Comparison of ENCODE assay signal across 15 cellular contexts in genomic region chr16:57645691-57646387, GRCh38. TPM values are rescaled to one million over a fixed set of nuclear protein-coding genes. Genes with fewer than 3 reads are reported as not detected.
DNase-seq lines count a peak whose midpoint lies in the region; ATAC-seq, FAIRE-seq and TF ChIP-seq lines count a peak whose summit lies in the region.
"Had no signal": no experiment of that assay in that cellular context is flagged by ENCODE, and none has a peak within 500 bp of the region (broad histone marks: within the 10 kb centered on the region; RNA-seq: fewer than 3 reads in every experiment).

No MANE protein-coding gene starts in this region.

- no peak for FAIRE-seq in A549 (lab: Jason Lieb, UNC)

- no peaks in the 10 kb centered on the region for H3K9me3 Mint-ChIP-seq in natural killer cell
- no peaks in the 10 kb centered on the region for H3K9me3 Mint-ChIP-seq in activated CD4-positive, alpha-beta memory T cell treated with anti-CD3 and anti-CD28 coated beads for 36 hours
- no peaks in the 10 kb centered on the region for H3K9me3 Mint-ChIP-seq in stimulated activated naive CD8-positive, alpha-beta T cell treated with anti-CD3 and anti-CD28 coated beads, Interleukin-15, amount 100 ng/mL, for 72 hours
- H3K9me3 Mint-ChIP-seq: CD4-positive, alpha-beta memory T cell had no signal

- peak overlapping the region; percentile 53 for H2BK120ac ChIP-seq in IMR-90 (ENCODE audit: low read depth, low read length)

- H2BK5ac ChIP-seq in IMR-90 (ENCODE audit: low read depth, low read length, poor library complexity, severe bottlenecking) = no peak overlapping the region

- H3K36me3 ChIP-seq in IMR-90 (ENCODE audit: control insufficient read depth, insufficient read depth, low read length) (no peaks in the 10 kb centered on the region), esophagus (ENCODE audit: control insufficient read depth in 2 of 2, insufficient read depth in 2 of 2, low read length in 1 of 2) (peaks cover 0 to 19% of the 10 kb centered on the region in 2 donors), testis (ENCODE audit: low read depth, missing control alignments) (no peaks in the 10 kb centered on the region)
- H3K36me3 ChIP-seq: HAP-1 had no signal

- intact Hi-C loops in IMR-90 (cut with micrococcal nuclease) = loop anchor here (10.0 kb wide), 1 partner anchor 359 kb away; the partner anchor contains the start of genes USB1 and ZNF319
- intact Hi-C loops in natural killer cell (cut with micrococcal nuclease) = loop anchor here (2.0 to 5.0 kb wide), 2 partner anchors 114 to 165 kb away; no protein-coding TSS in a partner anchor
- intact Hi-C loops in activated CD4-positive, alpha-beta memory T cell treated with anti-CD3 and anti-CD28 coated beads for 36 hours (cut with micrococcal nuclease) = loop anchor here (5.0 kb wide), 1 partner anchor 229 kb away; no protein-coding TSS in a partner anchor
- intact Hi-C loops in testis (cut with DNase I; ENCODE audit: low total_unique reads) = no loop called here

- H4K20me1 ChIP-seq in IMR-90 (ENCODE audit: insufficient read depth, low read length) = no peaks in the 10 kb centered on the region

- H4K8ac ChIP-seq in IMR-90 (ENCODE audit: low read depth in 2 of 2, low read length in 2 of 2) = peak overlapping the region; percentile 49 to 54; a peak in 3 of 4 replicates

- no peak overlapping the region for H3K56ac ChIP-seq in IMR-90 (ENCODE audit: extremely low read depth, insufficient read depth, low read length)

- no peaks in the 10 kb centered on the region for H3K27me3 Mint-ChIP-seq in natural killer cell (ENCODE audit: low read depth in 2 of 2)
- no peaks in the 10 kb centered on the region for H3K27me3 Mint-ChIP-seq in activated CD4-positive, alpha-beta memory T cell treated with anti-CD3 and anti-CD28 coated beads for 36 hours
- H3K27me3 Mint-ChIP-seq in stimulated activated naive CD8-positive, alpha-beta T cell treated with anti-CD3 and anti-CD28 coated beads, Interleukin-15, amount 100 ng/mL, for 72 hours = no peaks in the 10 kb centered on the region
- H3K27me3 Mint-ChIP-seq: CD4-positive, alpha-beta memory T cell had no signal

- H3K27me3 ChIP-seq in IMR-90 (ENCODE audit: control insufficient read depth, insufficient read depth, low read length) (no peaks in the 10 kb centered on the region), esophagus (ENCODE audit: control insufficient read depth in 1 of 2, insufficient read depth in 2 of 2, low read length in 2 of 2) (no peaks in the 10 kb centered on the region), testis (no peaks in the 10 kb centered on the region)

- H3K9me1 ChIP-seq in IMR-90 (ENCODE audit: insufficient read depth, low read length) = peaks cover 19% of the 10 kb centered on the region

- H2BK15ac ChIP-seq in IMR-90 (ENCODE audit: low read depth, low read length) = 0 out of 3 replicates have a peak overlapping the region, but pooled peaks have one; percentile 44

- CTCF ChIA-PET in A549 (lab: Yijun Ruan, JAX) = interaction anchor here (1.1 to 16.2 kb wide), 7 partner anchors 9 to 58 kb away, joined by 4 to 785 read pairs (median 64); partner anchors contain the start of gene ADGRG1
- CTCF ChIA-PET in IMR-90 (lab: Yijun Ruan, JAX) = interaction anchor here (1.1 kb wide), 1 partner anchor 71 kb away, joined by 3 read pairs; no protein-coding TSS in a partner anchor
- CTCF ChIA-PET in activated CD4-positive, alpha-beta memory T cell treated with anti-CD3 and anti-CD28 coated beads for 36 hours (lab: Charles Lee) = interaction anchor here (7.6 to 8.6 kb wide), 2 partner anchors 48 to 70 kb away, joined by 197 to 250 read pairs; no protein-coding TSS in a partner anchor

- H3K4me3 ChIP-seq in A549 (no peak overlapping the region), IMR-90 (ENCODE audit: insufficient read depth, low read depth, low read length) (no peak overlapping the region), esophagus (ENCODE audit: low read depth in 1 of 2, low read length in 2 of 2) (no peak overlapping the region), testis (no peak overlapping the region)
- H3K4me3 ChIP-seq: HAP-1 had no signal

- no peak overlapping the region for H3K23ac ChIP-seq in IMR-90 (ENCODE audit: low read depth, low read length)

- no peak overlapping the region for H3K9ac ChIP-seq in IMR-90 (ENCODE audit: low read depth, low read length)

- TF ChIP-seq CTCF in A549 (IDR thresholded peaks at IDR 0.05) (no peak), IMR-90 (conservative IDR thresholded peaks at IDR 0.05; ENCODE audit: low read depth, low read length) (no peak), natural killer cell (IDR thresholded peaks at IDR 0.05) (no peak), testis (IDR thresholded peaks at IDR 0.05) (no peak)

- no peak overlapping the region for H3K18ac ChIP-seq in IMR-90 (ENCODE audit: low read depth, low read length)

- peak overlapping the region; percentile 91 to 96 for H3K27ac Mint-ChIP-seq in natural killer cell
- no peak overlapping the region for H3K27ac Mint-ChIP-seq in activated CD4-positive, alpha-beta memory T cell treated with anti-CD3 and anti-CD28 coated beads for 36 hours
- H3K27ac Mint-ChIP-seq in stimulated activated naive CD8-positive, alpha-beta T cell treated with anti-CD3 and anti-CD28 coated beads, Interleukin-15, amount 100 ng/mL, for 72 hours = peak overlapping the region in 1 of 2 donors; percentile 54

- BruUV-seq in IMR-90 (replicated peaks; lab: Mats Ljungman, UMichigan) = no TSS peak

- H3K27ac ChIP-seq in A549 (peak overlapping the region; percentile 62 to 89), IMR-90 (ENCODE audit: insufficient read depth, low read length) (no peak overlapping the region), esophagus (ENCODE audit: low read depth in 2 of 2, low read length in 1 of 2) (peak overlapping the region; percentile 4 to 35), testis (peak overlapping the region in 1 of 2 donors; percentile 3)
- H3K27ac ChIP-seq: HL-60 had no signal

- peak overlapping the region; percentile 56 for H3K4me3 Mint-ChIP-seq in natural killer cell
- H3K4me3 Mint-ChIP-seq in activated CD4-positive, alpha-beta memory T cell treated with anti-CD3 and anti-CD28 coated beads for 36 hours = no peak overlapping the region
- no peak overlapping the region for H3K4me3 Mint-ChIP-seq in stimulated activated naive CD8-positive, alpha-beta T cell treated with anti-CD3 and anti-CD28 coated beads, Interleukin-15, amount 100 ng/mL, for 72 hours

- H3K4me1 Mint-ChIP-seq in natural killer cell = peaks cover 40 to 54% of the 10 kb centered on the region in 2 donors
- H3K4me1 Mint-ChIP-seq in activated CD4-positive, alpha-beta memory T cell treated with anti-CD3 and anti-CD28 coated beads for 36 hours (ENCODE audit: low read depth) = peaks cover 15% of the 10 kb centered on the region
- H3K4me1 Mint-ChIP-seq in stimulated activated naive CD8-positive, alpha-beta T cell treated with anti-CD3 and anti-CD28 coated beads, Interleukin-15, amount 100 ng/mL, for 72 hours = peaks cover 37% of the 10 kb centered on the region

- peak overlapping the region; percentile 7 for H4K91ac ChIP-seq in IMR-90 (ENCODE audit: insufficient read depth, low read depth, low read length)

- 0 out of 2 replicates have a peak overlapping the region, but pooled peaks have one; percentile 10 for H3K4ac ChIP-seq in IMR-90 (ENCODE audit: low read depth, low read length)

- DNase-seq in A549 (ENCODE audit: low read depth in 1 of 2, low spot score in 1 of 2) (no peak), IMR-90 (peak; percentile 52), natural killer cell (no peak), NCI-H446 (lab: John Stamatoyannopoulos, UW) (no peak), testis (no peak)
- no peak for DNase-seq in activated CD4-positive, alpha-beta memory T cell treated with anti-CD3 and anti-CD28 coated beads for 36 hours
- DNase-seq in stimulated activated naive CD8-positive, alpha-beta T cell treated with anti-CD3 and anti-CD28 coated beads, Interleukin-15, amount 100 ng/mL, for 72 hours = no peak
- DNase-seq: activated effector memory CD4-positive, alpha-beta T cell treated with Interleukin-2 at 50 U/mL for 16 hours; CD4-positive, alpha-beta memory T cell; erythroblast; NCI-H2107 had no signal

- H3K14ac ChIP-seq in IMR-90 (replicated peaks; ENCODE audit: low read depth, low read length) = 0 out of 2 replicates have a peak overlapping the region, but pooled peaks have one; percentile 4

- peak overlapping the region; percentile 88 for H2AK5ac ChIP-seq in IMR-90 (ENCODE audit: low read depth, low read length)

- peak overlapping the region; percentile 53 for H2AFZ ChIP-seq in IMR-90 (replicated peaks; ENCODE audit: low read length, poor library complexity)

- TF ChIP-seq POLR2A in A549 (IDR thresholded peaks at IDR 0.05; ENCODE audit: low read length) (no peak), IMR-90 (IDR thresholded peaks at IDR 0.05; ENCODE audit: low read depth, low read length) (no peak), testis (IDR thresholded peaks at IDR 0.05) (no peak)

- POLR2A ChIA-PET in A549 (lab: Yijun Ruan, JAX) (no interaction called here), IMR-90 (lab: Charles Lee; ENCODE audit: unreplicated experiment) (no interaction called here)
- POLR2A ChIA-PET in activated CD4-positive, alpha-beta memory T cell treated with anti-CD3 and anti-CD28 coated beads for 36 hours (lab: Charles Lee) = no interaction called here

- H3K9me3 ChIP-seq in A549 (no peaks in the 10 kb centered on the region), IMR-90 (ENCODE audit: control insufficient read depth, insufficient read depth, low read length) (no peaks in the 10 kb centered on the region), esophagus (ENCODE audit: control insufficient read depth in 2 of 2, insufficient read depth in 1 of 2, low read depth in 1 of 2, low read length in 1 of 2) (no peaks in the 10 kb centered on the region), testis (no peaks in the 10 kb centered on the region)
- H3K9me3 ChIP-seq: HAP-1 had no signal

- H3K4me2 ChIP-seq in A549 = peak overlapping the region; percentile 57
- H3K4me2 ChIP-seq in IMR-90 (ENCODE audit: low read depth, low read length) = no peak overlapping the region

- H2BK20ac ChIP-seq in IMR-90 (ENCODE audit: low read depth, low read length) = no peak overlapping the region

- peak overlapping the region; percentile 7 for H2AK9ac ChIP-seq in IMR-90 (replicated peaks; ENCODE audit: low read depth, low read length, poor library complexity)

- ATAC-seq in A549 (peak; percentile 31 to 46; a peak in 5 of 6 replicates), IMR-90 (ENCODE audit: low read depth) (peak; percentile 16; the same call in 1 of the 2 replicates), natural killer cell (no peak)
- ATAC-seq in stimulated activated naive CD8-positive, alpha-beta T cell treated with anti-CD3 and anti-CD28 coated beads, Interleukin-15, amount 100 ng/mL, for 72 hours = no peak

- 44% methylated on average over 22 of the region's 24 CpGs for WGBS in A549 (ENCODE audit: missing lambda C conversion rate)
- WGBS in IMR-90 (ENCODE audit: extremely low coverage in 2 of 2, insufficient read length in 1 of 2), 2 experiments = 84% methylated on average over 6 of the region's 24 CpGs; no CpG with 5 or more reads in 1 of the 2 experiments
- WGBS in esophagus, 2 donors = 34 to 50% methylated on average over 24 of the region's 24 CpGs
- 65 to 70% methylated on average over 15 to 24 of the region's 24 CpGs for WGBS in testis, 2 donors

- H3K4me1 ChIP-seq in A549 (peaks cover 57% of the 10 kb centered on the region), IMR-90 (ENCODE audit: control insufficient read depth, insufficient read depth, low read length) (peaks cover 8% of the 10 kb centered on the region), esophagus (ENCODE audit: control insufficient read depth in 2 of 2, insufficient read depth in 2 of 2, low read length in 1 of 2) (peaks cover 2 to 18% of the 10 kb centered on the region in 2 donors), testis (peaks cover 29% of the 10 kb centered on the region)
- H3K4me1 ChIP-seq: HAP-1 had no signal

- no peak for TF ChIP-seq EP300 in A549 (IDR thresholded peaks at IDR 0.05)

- in situ Hi-C loops in IMR-90 (cut with MboI; ENCODE audit: low sequenced_read_pairs) = no loop called here

- H4K5ac ChIP-seq in IMR-90 (ENCODE audit: low read depth, low read length) = no peak overlapping the region

- H3K79me1 ChIP-seq in IMR-90 (ENCODE audit: low read depth in 1 of 2, low read length in 2 of 2) = no peaks in the 10 kb centered on the region

- dilution Hi-C loops in IMR-90 (cut with HindIII; ENCODE audit: low sequenced_read_pairs, unreplicated experiment) = no loop called here

- no peaks in the 10 kb centered on the region for H3K36me3 Mint-ChIP-seq in natural killer cell
- no peaks in the 10 kb centered on the region for H3K36me3 Mint-ChIP-seq in activated CD4-positive, alpha-beta memory T cell treated with anti-CD3 and anti-CD28 coated beads for 36 hours
- H3K36me3 Mint-ChIP-seq: CD4-positive, alpha-beta memory T cell had no signal

- no peak for TF ChIP-seq RAD21 in A549 (conservative IDR thresholded peaks at IDR 0.05 in 1 of 2, IDR thresholded peaks at IDR 0.05 in 1 of 2)
- no peak for TF ChIP-seq RAD21 in IMR-90 (IDR thresholded peaks at IDR 0.05; ENCODE audit: low read length)

RNA-seq across cellular contexts. Expression of gene ADGRG1, which starts 17.4 kb away (rescaled TPM):
- 28.3 and 37.7 TPM in 2 replicates for polyA plus RNA-seq in A549 (2011; rRNA removed)
- polyA plus RNA-seq in A549 (2012; cell fraction: cytosol; rRNA removed) = 46.7 and 66.1 TPM in 2 replicates
- polyA plus RNA-seq in A549 (2012; cell fraction: nucleus; rRNA removed) = 102 and 106 TPM in 2 replicates
- polyA plus RNA-seq in A549 (2017; fragmentation: RNase III; extraction: RNeasy Plus Mini Kit Qiagen cat#74134 plus additional on column Dnase treatment) = 91.8 to 142 TPM (median 130 TPM) in 3 replicates
- polyA minus RNA-seq in A549 (2011; rRNA and poly(A)+ RNA removed) = 31.9 and 33.7 TPM in 2 replicates
- 0.83 and 0.90 TPM in 2 replicates for total RNA-seq in IMR-90 (2012; rRNA removed)
- 7.0 and 8.4 TPM in 2 replicates for polyA plus RNA-seq in IMR-90 (2012; rRNA removed)
- polyA plus RNA-seq in IMR-90 (2012; cell fraction: cytosol; rRNA removed) = 7.1 and 9.4 TPM in 2 replicates
- 7.6 and 14.1 TPM in 2 replicates for polyA plus RNA-seq in IMR-90 (2012; cell fraction: nucleus; rRNA removed; ENCODE audit: low replicate concordance)
- polyA plus RNA-seq in esophagus = 10 to 100 TPM; 30.9 to 31.1 TPM
- total RNA-seq in natural killer cell = 100 to 1,000 TPM; 830 to 949 (median 858) TPM
- total RNA-seq in activated CD4-positive, alpha-beta memory T cell treated with anti-CD3 and anti-CD28 coated beads for 36 hours = 1 to 10 TPM; 4.7 to 6.0 TPM
- 100 to 1,000 TPM; 296 to 346 TPM for total RNA-seq in testis
- 134 TPM for polyA plus RNA-seq in testis (ENCODE audit: insufficient read depth, low read depth, low replicate concordance)

RNA-seq across cellular contexts. Expression of gene ADGRG3, which starts 22.3 kb away (rescaled TPM):
- polyA plus RNA-seq in A549 (2011; rRNA removed) (0.45 and 0.77 TPM in 2 replicates), A549 (2017; fragmentation: RNase III; extraction: RNeasy Plus Mini Kit Qiagen cat#74134 plus additional on column Dnase treatment) (0.17 to 0.34 TPM (median 0.25 TPM) in 3 replicates), IMR-90 (2012; rRNA removed) (not detected in 2 replicates), esophagus (under 1 TPM; 0.31 to 0.72 TPM), testis (ENCODE audit: insufficient read depth, low read depth, low replicate concordance) (0.82 TPM)
- polyA plus RNA-seq in A549 (2012; cell fraction: cytosol; rRNA removed) = 0.17 and 0.22 TPM in 2 replicates
- polyA plus RNA-seq in A549 (2012; cell fraction: nucleus; rRNA removed) = 0.70 and 0.87 TPM in 2 replicates
- 0.41 and 1.2 TPM in 2 replicates for polyA minus RNA-seq in A549 (2011; rRNA and poly(A)+ RNA removed)
- total RNA-seq in IMR-90 (2012; rRNA removed) (not detected in 2 replicates), natural killer cell (10 to 100 TPM; 16.6 to 57.3 (median 20.7) TPM), testis (under 1 TPM; 0.37 to 0.63 TPM)
- not detected in 2 replicates for polyA plus RNA-seq in IMR-90 (2012; cell fraction: cytosol; rRNA removed)
- not detected in 2 replicates for polyA plus RNA-seq in IMR-90 (2012; cell fraction: nucleus; rRNA removed; ENCODE audit: low replicate concordance)
- not detected for total RNA-seq in activated CD4-positive, alpha-beta memory T cell treated with anti-CD3 and anti-CD28 coated beads for 36 hours
- total RNA-seq: CD4-positive, alpha-beta memory T cell; myocyte had no signal
- polyA plus RNA-seq: CD4-positive, alpha-beta memory T cell had no signal

RNA-seq across cellular contexts. Expression of gene DRC7, which starts 48.8 kb away (rescaled TPM):
- 0.17 and 0.28 TPM in 2 replicates for polyA plus RNA-seq in A549 (2011; rRNA removed)
- 0.05 and 0.19 TPM in 2 replicates for polyA plus RNA-seq in A549 (2012; cell fraction: cytosol; rRNA removed)
- 0.11 and 0.20 TPM in 2 replicates for polyA plus RNA-seq in A549 (2012; cell fraction: nucleus; rRNA removed)
- 0.10 to 0.28 TPM (median 0.10 TPM) in 3 replicates for polyA plus RNA-seq in A549 (2017; fragmentation: RNase III; extraction: RNeasy Plus Mini Kit Qiagen cat#74134 plus additional on column Dnase treatment)
- polyA minus RNA-seq in A549 (2011; rRNA and poly(A)+ RNA removed) = 0.91 TPM in 1 of 2 replicates, not detected in the other
- total RNA-seq in IMR-90 (2012; rRNA removed) = not detected in 2 replicates
- not detected in 2 replicates for polyA plus RNA-seq in IMR-90 (2012; rRNA removed)
- polyA plus RNA-seq in IMR-90 (2012; cell fraction: cytosol; rRNA removed) = not detected in 2 replicates
- polyA plus RNA-seq in IMR-90 (2012; cell fraction: nucleus; rRNA removed; ENCODE audit: low replicate concordance) = not detected in 2 replicates
- polyA plus RNA-seq in esophagus = not detected
- total RNA-seq in natural killer cell = under 1 TPM in 1 of 3 donors, not detected in 2; 0.33 TPM
- not detected for total RNA-seq in activated CD4-positive, alpha-beta memory T cell treated with anti-CD3 and anti-CD28 coated beads for 36 hours
- total RNA-seq in testis = 10 to 100 TPM; 35.4 to 62.7 TPM
- polyA plus RNA-seq in testis (ENCODE audit: insufficient read depth, low read depth, low replicate concordance) = 199 TPM
- total RNA-seq: CD4-positive, alpha-beta memory T cell; myocyte had no signal
- polyA plus RNA-seq: CD4-positive, alpha-beta memory T cell had no signal

Comparison
In these comparisons a context has a peak if more than half of its experiments do, and no peak if none do; other contexts are left out.
1. ATAC-seq: peak in A549 (2 of 2) and IMR-90 (single experiment); none in natural killer cell (0 of 3) and stimulated activated naive CD8-positive, alpha-beta T cell treated with anti-CD3 and anti-CD28 coated beads, Interleukin-15, amount 100 ng/mL, for 72 hours (single experiment).
2. RNA of gene ADGRG1, which starts 17.4 kb away (total RNA-seq): 830 to 949 TPM in natural killer cell and 296 to 346 TPM in testis; 4.7 to 6.0 TPM in activated CD4-positive, alpha-beta memory T cell treated with anti-CD3 and anti-CD28 coated beads for 36 hours and 0.83 to 0.90 TPM in IMR-90; every median in the first group is over 10 times any median in the second.
3. RNA of gene ADGRG3, which starts 22.3 kb away (total RNA-seq): 16.6 to 57.3 TPM in natural killer cell; 0.37 to 0.63 TPM in testis, not detected in IMR-90 and not detected in activated CD4-positive, alpha-beta memory T cell treated with anti-CD3 and anti-CD28 coated beads for 36 hours; every median in the first group is over 10 times any median in the second.
4. RNA of gene DRC7, which starts 48.8 kb away (total RNA-seq): 35.4 to 62.7 TPM in testis; 0.33 TPM in natural killer cell, not detected in activated CD4-positive, alpha-beta memory T cell treated with anti-CD3 and anti-CD28 coated beads for 36 hours and not detected in IMR-90; every median in the first group is over 10 times any median in the second.